Comparison of ENCODE assay signal across 8 cellular contexts in genomic region chrX:129842510-129843208, GRCh38. TPM values are rescaled to one million over a fixed set of nuclear protein-coding genes. Genes with fewer than 3 reads are reported as not detected.
DNase-seq lines count a peak whose midpoint lies in the region; ATAC-seq and TF ChIP-seq lines count a peak whose summit lies in the region.

No MANE protein-coding gene starts in this region.

- H3K9me3 ChIP-seq in HCT116 (ENCODE audit: control insufficient read depth in 1 of 2, insufficient read depth in 1 of 2, low read depth in 1 of 2, low read length in 2 of 2) (no peaks in the 10 kb centered on the region), right atrium auricular region (no peaks in the 10 kb centered on the region)

- H3K27ac ChIP-seq in HCT116 (ENCODE audit: low read depth, low read length) (peak overlapping the region; percentile 51), right atrium auricular region (peak overlapping the region; percentile 79 to 82)

- RAD21 ChIA-PET in HCT116 (lab: Charles Lee; ENCODE audit: low non-redundant PET in 1 of 2, low total read pairs in 2 of 2, uncharacterized antibody in 2 of 2, unreplicated experiment in 2 of 2), result no interaction called here

- H3K36me3 ChIP-seq in HCT116 (ENCODE audit: control insufficient read depth in 1 of 2, insufficient read depth in 2 of 2, low read length in 2 of 2) (no peaks in the 10 kb centered on the region), right atrium auricular region (no peaks in the 10 kb centered on the region)

- H3K9me2 ChIP-seq in HCT116 (ENCODE audit: insufficient read depth), result no peaks in the 10 kb centered on the region

- no peaks in the 10 kb centered on the region for H4K20me1 ChIP-seq in HCT116 (ENCODE audit: insufficient read depth)

- peaks cover 9% of the 10 kb centered on the region; the same call in 1 of the 2 replicates for H3K79me2 ChIP-seq in HCT116 (ENCODE audit: insufficient read depth, low read length)

- peak overlapping the region; percentile 72 for H3K4me3 ChIP-seq in AG04449 (ENCODE audit: low read depth, low read length)
- H3K4me3 ChIP-seq in HCT116 (replicated peaks in 1 of 2; ENCODE audit: low read depth in 1 of 2, low read length in 2 of 2), result peak overlapping the region; percentile 62 to 70
- H3K4me3 ChIP-seq in right atrium auricular region, result peak overlapping the region; percentile 62 to 73

- no peak for DNase-seq in AG04449 (ENCODE audit: low read depth, low spot score)
- DNase-seq in HCT116 (ENCODE audit: low read depth, low spot score), result no peak
- DNase-seq in activated T-cell treated with anti-CD3 and anti-CD28 coated beads, Interleukin-2, amount 50 U/mL, for 48 hours, result peak; percentile 21 to 27
- DNase-seq in right atrium auricular region (ENCODE audit: low spot score), result no peak
- peak; percentile 79 for DNase-seq in renal cortical epithelial cell (ENCODE audit: low read depth)
- no peak for DNase-seq in MV-4-11 (lab: John Stamatoyannopoulos, UW)
- no peak for DNase-seq in cortex of kidney (lab: John Stamatoyannopoulos, UW)

- H3K4me2 ChIP-seq in HCT116 (ENCODE audit: low read length), result peak overlapping the region; percentile 84

- POLR2A ChIA-PET in AG04449 (lab: Yijun Ruan, JAX), result no interaction called here
- POLR2A ChIA-PET in HCT116 (lab: Charles Lee), result no interaction called here

- H3K27me3 ChIP-seq in HCT116 (ENCODE audit: insufficient read depth, low read length), result no peaks in the 10 kb centered on the region
- H3K27me3 ChIP-seq in right atrium auricular region, result no peaks in the 10 kb centered on the region

- H3K9ac ChIP-seq in HCT116 (ENCODE audit: low read length), result peak overlapping the region; percentile 70

- ATAC-seq in HCT116, result peak; percentile 8
- ATAC-seq in GM18870 (IDR thresholded peaks at IDR 0.05; ENCODE audit: unreplicated experiment), result no peak

- BruUV-seq in HCT116 (replicated peaks; lab: Mats Ljungman, UMichigan), result TSS peak; percentile 35

- TF ChIP-seq RAD21 in HCT116 (IDR thresholded peaks at IDR 0.05; ENCODE audit: low read depth), result no peak

- CTCF ChIA-PET in AG04449 (lab: Yijun Ruan, JAX), result no interaction called here
- CTCF ChIA-PET in HCT116 (lab: Charles Lee), result no interaction called here

- peaks cover 4 to 32% of the 10 kb centered on the region in 2 experiments; a peak in 2 of 4 replicates for H3K4me1 ChIP-seq in HCT116 (ENCODE audit: control insufficient read depth in 1 of 2, insufficient read depth in 2 of 2, low read length in 2 of 2)
- peaks cover 0 to 3% of the 10 kb centered on the region in 2 donors for H3K4me1 ChIP-seq in right atrium auricular region

- H2AFZ ChIP-seq in HCT116 (ENCODE audit: low read depth, low read length, poor library complexity, severe bottlenecking), result no peak overlapping the region

- TF ChIP-seq CTCF in AG04449 (IDR thresholded peaks at IDR 0.05; ENCODE audit: insufficient read depth, low read length, missing control alignments), result no peak
- TF ChIP-seq CTCF in HCT116 (IDR thresholded peaks at IDR 0.05 in 2 of 3, conservative IDR thresholded peaks at IDR 0.05 in 1 of 3; ENCODE audit: borderline replicate concordance in 1 of 3, insufficient read depth in 1 of 3, low read depth in 2 of 3, low read length in 2 of 3), result no peak
- no peak for TF ChIP-seq CTCF in right atrium auricular region (IDR thresholded peaks at IDR 0.05)

- intact Hi-C loops in HCT116 (cut with micrococcal nuclease), result no loop called here

- TF ChIP-seq POLR2A in HCT116 (IDR thresholded peaks at IDR 0.05; ENCODE audit: borderline replicate concordance, extremely low read depth, insufficient read depth, insufficient read length), result no peak

TF ChIP-seq in HCT116, 20 proteins besides CTCF, POLR2A, EP300 and RAD21:
- TF ChIP-seq ELF1 (IDR thresholded peaks at IDR 0.05; ENCODE audit: borderline replicate concordance, low read depth) (no peak), EZH2phosphoT487 (IDR thresholded peaks at IDR 0.05; ENCODE audit: borderline replicate concordance) (no peak), EGR1 (IDR thresholded peaks at IDR 0.05; ENCODE audit: low read depth) (no peak), TCF7L2 (IDR thresholded peaks at IDR 0.05; ENCODE audit: borderline replicate concordance, extremely low read depth, insufficient read depth, insufficient read length) (no peak), MAX (IDR thresholded peaks at IDR 0.05) (no peak), SIN3A (IDR thresholded peaks at IDR 0.05; ENCODE audit: low read depth) (no peak), POLR2AphosphoS5 (IDR thresholded peaks at IDR 0.05; ENCODE audit: low read depth, low read length) (no peak), ZNF274 (IDR thresholded peaks at IDR 0.05; ENCODE audit: low read depth, low read length) (no peak), YY1 (IDR thresholded peaks at IDR 0.05; ENCODE audit: extremely low read depth, insufficient replicate concordance, low read depth, low read length) (no peak), CEBPB (IDR thresholded peaks at IDR 0.05; ENCODE audit: low read depth) (no peak), REST (IDR thresholded peaks at IDR 0.05; ENCODE audit: low read depth) (no peak), JUND (IDR thresholded peaks at IDR 0.05) (no peak), ATF3 (IDR thresholded peaks at IDR 0.05) (no peak), ZBTB33 (IDR thresholded peaks at IDR 0.05; ENCODE audit: extremely low read depth, insufficient replicate concordance, low read length) (no peak), FOSL1 (IDR thresholded peaks at IDR 0.05; ENCODE audit: low read depth) (no peak), CBX3 (IDR thresholded peaks at IDR 0.05; ENCODE audit: low read depth) (no peak), SRF (IDR thresholded peaks at IDR 0.05; ENCODE audit: low read depth) (no peak), ZFX (IDR thresholded peaks at IDR 0.05) (no peak), SP1 (IDR thresholded peaks at IDR 0.05; ENCODE audit: low read depth) (no peak)

RNA-seq across cellular contexts. Expression of gene ZDHHC9, which starts 1.0 kb away (rescaled TPM):
- total RNA-seq in HCT116 (2021; ENCODE audit: unreplicated experiment) (18.9 TPM), right atrium auricular region (10 to 100 TPM; 10.6 to 11.4 TPM), renal cortical epithelial cell (22.6 and 23.4 TPM in 2 replicates)
- polyA plus RNA-seq in HCT116 (2012), result 14.1 and 14.3 TPM in 2 replicates

Comparison
In these comparisons a context has a peak if more than half of its experiments do, and no peak if none do; other contexts are left out.
1. DNase-seq: peak in activated T-cell treated with anti-CD3 and anti-CD28 coated beads, Interleukin-2, amount 50 U/mL, for 48 hours (2 of 2) and renal cortical epithelial cell (single experiment); none in AG04449 (single experiment), HCT116 (single experiment), right atrium auricular region (single experiment), MV-4-11 (single experiment) and cortex of kidney (single experiment).
2. Peak in every context shown above with its lines, with median percentiles within 50 percentile points of each other: H3K4me3 ChIP-seq.